19 cellular contexts compared by ENCODE assay signal in the genomic region with DNA sequence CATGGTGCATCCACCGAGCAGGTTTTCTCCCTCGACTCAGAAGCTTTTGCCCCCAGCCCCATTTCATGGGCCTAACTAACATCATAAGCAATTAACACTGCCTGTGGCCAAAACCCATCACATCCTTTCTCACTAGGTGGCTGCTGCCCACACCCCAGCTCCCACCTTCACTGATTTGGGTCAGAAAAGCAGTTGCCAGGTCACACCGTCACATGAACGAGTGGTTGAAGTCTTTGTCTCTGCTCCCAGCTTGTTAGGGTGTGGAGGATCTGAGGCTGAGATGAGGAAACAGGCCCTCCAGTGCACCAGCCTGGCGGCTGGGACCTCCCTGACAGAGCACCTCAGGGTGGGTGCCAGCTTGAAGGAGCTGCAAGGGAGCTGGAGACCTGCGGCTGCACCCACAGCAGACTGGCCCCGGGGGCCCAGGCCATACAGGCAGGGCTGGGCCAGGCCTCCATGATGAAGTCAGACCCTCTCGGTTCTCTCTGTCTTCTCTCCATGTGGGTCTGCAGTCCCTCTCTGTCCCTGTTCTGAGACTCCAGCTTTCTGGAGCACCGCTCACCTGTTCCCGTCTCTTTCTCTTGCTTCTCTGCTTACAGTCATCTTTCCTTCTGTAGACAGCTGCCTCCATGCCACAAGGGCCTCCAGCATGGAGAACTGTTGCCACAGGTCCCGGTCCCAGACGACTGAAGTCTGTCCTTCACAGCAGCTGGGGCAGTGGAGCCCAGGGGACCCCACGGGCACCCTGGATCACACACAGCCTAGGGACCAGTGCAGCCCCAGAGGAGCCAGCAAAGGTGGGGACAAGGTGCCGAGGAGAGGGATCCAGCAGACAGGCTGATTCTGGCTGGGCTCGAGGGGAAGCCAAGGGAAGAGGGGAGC. TPM values are rescaled to one million over a fixed set of nuclear protein-coding genes. Genes with fewer than 3 reads are reported as not detected.
DNase-seq lines count a peak whose midpoint lies in the region; ATAC-seq and TF ChIP-seq lines count a peak whose summit lies in the region.
"Had no signal": no experiment of that assay in that cellular context is flagged by ENCODE, and none has a peak within 500 bp of the region (broad histone marks: within the 10 kb centered on the region; RNA-seq: fewer than 3 reads in every experiment).

No MANE protein-coding gene starts in this region.

- H3K4me3 ChIP-seq in RWPE2 (ENCODE audit: severe bottlenecking) (no peak overlapping the region), adrenal gland (no peak overlapping the region), suprapubic skin (no peak overlapping the region)
- H3K4me3 ChIP-seq: heart left ventricle, SJCRH30, testis had no signal

- peaks cover under 1% of the 10 kb centered on the region for H3K4me1 ChIP-seq in RWPE2 (ENCODE audit: insufficient read depth, poor library complexity, severe bottlenecking)
- H3K4me1 ChIP-seq in adrenal gland (replicated peaks in 1 of 2): peaks cover 10 to 16% of the 10 kb centered on the region in 2 donors
- peaks cover 26% of the 10 kb centered on the region for H3K4me1 ChIP-seq in suprapubic skin

- no peak for TF ChIP-seq EP300 in suprapubic skin (IDR thresholded peaks at IDR 0.05)

- TF ChIP-seq CTCF in RWPE2 (IDR thresholded peaks at IDR 0.05; ENCODE audit: poor library complexity, severe bottlenecking) (no peak), adrenal gland (IDR thresholded peaks at IDR 0.05) (no peak), suprapubic skin (IDR thresholded peaks at IDR 0.05) (no peak)

- DNase-seq in RWPE2 (ENCODE audit: low spot score) (peak; percentile 36), adrenal gland (peak in 4 of 7 donors; percentile 12 to 33 (median 16)), myocyte (ENCODE audit: low read depth) (peak; percentile 51), suprapubic skin (ENCODE audit: low spot score in 2 of 2) (peak; percentile 21 to 71), NCI-H2227 (lab: John Stamatoyannopoulos, UW; ENCODE audit: unreplicated experiment) (no peak), T1000 (lab: John Stamatoyannopoulos, UW) (no peak)
- DNase-seq: activated CD4-positive, alpha-beta T cell treated with anti-CD3 and anti-CD28 coated beads, Interleukin-2, amount 10 ng/mL, durations not matched to agents 7 days and 5 days; effector CD4-positive, alpha-beta T cell; GOT3; Kasumi-1; MV-4-11; NCI-H510A treated with DMSO at 0.1 percent for 48 hours; PC-3; stimulated activated CD4-positive, alpha-beta T cell treated with anti-CD3 and anti-CD28 coated beads, Interleukin-2, amount 100 ng/mL, for 48 hours; stimulated activated naive B cell treated with anti-CD40 and anti-IgM and Interleukin-4, amounts not matched to agents 10 μg/mL and 1 μg/mL and 100 μg/mL, for 72 hours; testis had no signal

- no peaks in the 10 kb centered on the region for H3K36me3 ChIP-seq in RWPE2 (ENCODE audit: low read depth)
- H3K36me3 ChIP-seq in adrenal gland (replicated peaks in 1 of 2): no peaks in the 10 kb centered on the region
- H3K36me3 ChIP-seq in suprapubic skin: no peaks in the 10 kb centered on the region
- H3K36me3 ChIP-seq: heart left ventricle, SJCRH30 had no signal

- intact Hi-C loops in adrenal gland (cut with DNase I): no loop called here

- TF ChIP-seq POLR2A in adrenal gland (IDR thresholded peaks at IDR 0.05): no peak
- TF ChIP-seq POLR2A in suprapubic skin (IDR thresholded peaks at IDR 0.05): no peak

- H3K9me3 ChIP-seq in RWPE2 (ENCODE audit: severe bottlenecking) (no peaks in the 10 kb centered on the region), adrenal gland (replicated peaks in 1 of 3) (no peaks in the 10 kb centered on the region), suprapubic skin (no peaks in the 10 kb centered on the region)
- H3K9me3 ChIP-seq: heart left ventricle, SJCRH30, testis had no signal

- WGBS in adrenal gland, 4 donors: 85 to 97% (median 88%) methylated on average over 12 to 15 of the region's 15 CpGs
- WGBS in suprapubic skin: 90% methylated on average over 15 of the region's 15 CpGs

- no peak for ATAC-seq in RWPE2 (ENCODE audit: low read depth)
- ATAC-seq in GM21723 (IDR thresholded peaks at IDR 0.05; ENCODE audit: unreplicated experiment): no peak
- ATAC-seq: heart left ventricle; PC-3; stimulated activated naive B cell treated with anti-CD40 and anti-IgM and Interleukin-4, amounts not matched to agents 10 μg/mL and 1 μg/mL and 100 μg/mL, for 72 hours had no signal

- H3K27ac ChIP-seq in RWPE2 (ENCODE audit: poor library complexity, severe bottlenecking): no peak overlapping the region
- H3K27ac ChIP-seq in adrenal gland: no peak overlapping the region
- no peak overlapping the region for H3K27ac ChIP-seq in suprapubic skin
- H3K27ac ChIP-seq: heart left ventricle, SJCRH30, testis had no signal

- H3K27me3 ChIP-seq in RWPE2 (ENCODE audit: insufficient read depth, poor library complexity, severe bottlenecking) (no peaks in the 10 kb centered on the region), adrenal gland (no peaks in the 10 kb centered on the region), suprapubic skin (peaks cover 22% of the 10 kb centered on the region)
- H3K27me3 ChIP-seq: heart left ventricle, SJCRH30, testis had no signal

RNA-seq across cellular contexts. Expression of a gene that starts 13.8 kb away (rescaled TPM):
- total RNA-seq in adrenal gland (10 to 100 TPM; 25.9 to 62.9 (median 42.6) TPM), myocyte (15.8 and 48.6 TPM in 2 replicates), suprapubic skin (10 to 100 TPM; 28.1 to 39.1 (median 32.3) TPM)
- polyA plus RNA-seq in adrenal gland: 10 to 100 TPM; 13.5 to 15.3 (median 14.1) TPM
- 11.0 TPM for polyA plus RNA-seq in myocyte (2012)

Comparison
In these comparisons a context has a peak if more than half of its experiments do, and no peak if none do; other contexts are left out.
1. DNase-seq: peak in RWPE2 (single experiment), adrenal gland (4 of 7), myocyte (single experiment) and suprapubic skin (2 of 2); none in NCI-H2227 (single experiment) and T1000 (single experiment).